In the genomic region with DNA sequence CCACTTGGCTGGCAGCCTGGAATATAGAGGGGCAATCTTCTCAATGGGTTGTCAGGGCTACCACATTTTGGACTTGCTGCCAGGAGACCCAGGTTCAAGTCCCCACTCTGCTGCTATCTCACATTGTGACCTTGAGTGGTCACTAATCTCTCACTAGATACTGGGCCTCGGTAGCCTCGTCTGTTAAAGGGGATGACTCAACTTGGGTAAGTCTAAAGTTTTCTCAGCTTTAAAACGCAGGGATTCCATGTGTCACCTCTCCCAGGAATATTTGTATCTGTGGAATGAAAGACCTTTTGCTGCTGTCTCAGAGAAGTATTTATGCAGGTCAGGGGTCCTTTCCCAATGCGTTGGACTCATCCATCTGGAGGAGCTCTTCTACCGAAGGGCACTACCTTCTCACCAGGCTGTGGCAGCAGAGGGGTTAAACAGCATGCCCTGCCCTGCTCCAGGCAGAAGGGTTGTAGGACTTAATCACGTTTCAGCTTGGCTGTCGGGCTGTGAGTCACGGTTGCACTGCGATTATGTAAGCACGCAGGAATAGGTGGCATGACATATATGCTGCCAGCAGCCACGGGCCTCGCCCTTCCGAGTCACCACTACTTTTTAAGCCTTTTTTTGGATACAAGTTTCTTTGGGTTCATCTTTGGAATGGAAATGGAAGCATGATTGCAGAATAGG, we compare ENCODE assay signal across 8 cellular contexts.
A peak's percentile ranks its signal among the peaks of the same experiment; 100 is the strongest.
DNase-seq lines count a peak whose midpoint lies in the region; ATAC-seq lines count a peak whose summit lies in the region.

No MANE protein-coding gene starts in this region.

- CTCF ChIA-PET in CD8-positive, alpha-beta memory T cell (lab: Charles Lee): interaction anchor here (1.0 kb wide), 1 partner anchor 25 kb away, joined by 4 read pairs; no protein-coding TSS in a partner anchor

- no peak for ATAC-seq in GM21360 (IDR thresholded peaks at IDR 0.05; ENCODE audit: unreplicated experiment)
- no peak for ATAC-seq in HG03045 (IDR thresholded peaks at IDR 0.05; ENCODE audit: unreplicated experiment)

- POLR2A ChIA-PET in CD8-positive, alpha-beta memory T cell (lab: Charles Lee): no interaction called here

- H3K36me3 ChIP-seq in mesodermal cell (ENCODE audit: control insufficient read depth, insufficient read depth, low read length): no peaks in the 10 kb centered on the region
- H3K36me3 ChIP-seq in CD8-positive, alpha-beta memory T cell (ENCODE audit: insufficient read depth, low read length): no peaks in the 10 kb centered on the region

- peaks cover 29% of the 10 kb centered on the region for H3K4me1 ChIP-seq in mesodermal cell (ENCODE audit: control insufficient read depth, insufficient read depth, low read length, poor library complexity, severe bottlenecking)
- no peaks in the 10 kb centered on the region for H3K4me1 ChIP-seq in CD8-positive, alpha-beta memory T cell (ENCODE audit: insufficient read depth, low read length)

- no peaks in the 10 kb centered on the region for H3K27me3 ChIP-seq in CD8-positive, alpha-beta memory T cell (ENCODE audit: insufficient read depth, low read length, poor library complexity, severe bottlenecking)

- peaks cover 0 to 6% (median 3%) of the 10 kb centered on the region in 3 donors for H3K36me3 Mint-ChIP-seq in CD8-positive, alpha-beta memory T cell

- H3K27ac Mint-ChIP-seq in CD8-positive, alpha-beta memory T cell: no peak overlapping the region

- WGBS in mesodermal cell (ENCODE audit: insufficient coverage in 2 of 2), 2 experiments: 37 to 45% methylated on average over 10 to 11 of the region's 13 CpGs

- no peaks in the 10 kb centered on the region for H3K4me1 Mint-ChIP-seq in CD8-positive, alpha-beta memory T cell

- H3K4me3 ChIP-seq in mesodermal cell (ENCODE audit: extremely low read depth, insufficient read depth, low read length, poor library complexity, severe bottlenecking): no peak overlapping the region
- no peak overlapping the region for H3K4me3 ChIP-seq in CD8-positive, alpha-beta memory T cell (ENCODE audit: low read length)

- peaks cover 2 to 8% (median 7%) of the 10 kb centered on the region in 5 donors for H3K9me3 Mint-ChIP-seq in CD8-positive, alpha-beta memory T cell

- DNase-seq in Caki2 (ENCODE audit: low read depth): peak; percentile 88
- DNase-seq in NCI-H446 treated with DMSO at 0.1 percent for 48 hours (lab: John Stamatoyannopoulos, UW): peak; percentile 30
- DNase-seq in dermis blood vessel endothelial cell: peak; percentile 73
- no peak for DNase-seq in CD8-positive, alpha-beta memory T cell
- DNase-seq in KG1 (lab: John Stamatoyannopoulos, UW): no peak

- in situ Hi-C loops in Caki2 (cut with HindIII; ENCODE audit: low pct_unique_long_range_greater_than_20kb, low sequenced_read_pairs): no loop called here

- peak overlapping the region; percentile 75 for H3K27ac ChIP-seq in mesodermal cell (ENCODE audit: low read depth, low read length, severe bottlenecking)
- H3K27ac ChIP-seq in CD8-positive, alpha-beta memory T cell (ENCODE audit: low read depth, low read length): no peak overlapping the region

- peaks cover 14 to 40% of the 10 kb centered on the region in 2 donors for H3K27me3 Mint-ChIP-seq in CD8-positive, alpha-beta memory T cell

- no peak overlapping the region for H3K4me3 Mint-ChIP-seq in CD8-positive, alpha-beta memory T cell

- H3K9me3 ChIP-seq in mesodermal cell (ENCODE audit: control insufficient read depth, low read length): no peaks in the 10 kb centered on the region
- H3K9me3 ChIP-seq in CD8-positive, alpha-beta memory T cell (ENCODE audit: low read length): no peaks in the 10 kb centered on the region

Comparison
In these comparisons a context has a peak if more than half of its experiments do, and no peak if none do; other contexts are left out.
1. DNase-seq: peak in Caki2 (single experiment), NCI-H446 treated with DMSO at 0.1 percent for 48 hours (single experiment) and dermis blood vessel endothelial cell (single experiment); none in CD8-positive, alpha-beta memory T cell (0 of 5) and KG1 (single experiment).